Comparison of ENCODE assay signal across 23 cellular contexts in the genomic region with DNA sequence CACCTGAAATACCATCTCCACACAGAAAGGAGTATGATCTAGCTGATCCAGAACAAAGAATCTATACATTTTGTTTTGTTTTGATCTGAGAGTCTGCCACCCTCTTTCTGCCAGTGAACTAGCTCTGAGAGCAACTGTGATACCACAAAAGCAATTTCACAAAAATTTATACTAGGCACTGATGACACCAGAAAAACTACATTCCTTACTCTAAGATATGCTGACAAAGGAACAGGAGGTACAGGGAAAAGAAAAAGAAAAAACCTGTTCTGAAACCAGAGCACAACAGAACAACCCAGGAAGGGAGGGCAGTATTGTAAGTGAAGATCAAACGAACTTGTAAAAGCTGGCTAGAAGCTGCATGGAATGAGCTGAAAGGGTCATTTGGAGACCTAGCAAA.
"Had no signal": no experiment of that assay in that cellular context is flagged by ENCODE, and none has a peak within 500 bp of the region (broad histone marks: within the 10 kb centered on the region; RNA-seq: fewer than 3 reads in every experiment).

No MANE protein-coding gene starts in this region.

- H3K36me3 ChIP-seq: breast epithelium, left ventricle myocardium inferior, thoracic aorta, upper lobe of right lung had no signal

- H3K4me1 Mint-ChIP-seq: activated CD4-positive, alpha-beta T cell treated with anti-CD3 and anti-CD28 coated beads, Interleukin-2, amount 10 ng/mL, durations not matched to agents 24 days and 14 days; activated T-helper 17 cell treated with anti-CD3 and anti-CD28 coated beads, Interleukin-2, amount 50 U/mL, for 72 hours; central memory CD8-positive, alpha-beta T cell; natural killer cell had no signal

- ATAC-seq: activated CD8-positive, alpha-beta T cell treated with anti-CD3 and anti-CD28 coated beads, Interleukin-2, amount 10 ng/mL, durations not matched to agents 7 days and 5 days; activated T-helper 17 cell treated with anti-CD3 and anti-CD28 coated beads, Interleukin-2, amount 50 U/mL, for 72 hours; natural killer cell; upper lobe of right lung had no signal

- H3K27me3 ChIP-seq: sigmoid colon, upper lobe of right lung had no signal

- H3K9me3 Mint-ChIP-seq: activated CD4-positive, alpha-beta T cell treated with anti-CD3 and anti-CD28 coated beads, Interleukin-2, amount 10 ng/mL, durations not matched to agents 24 days and 14 days; activated T-helper 17 cell treated with anti-CD3 and anti-CD28 coated beads, Interleukin-2, amount 50 U/mL, for 72 hours; central memory CD8-positive, alpha-beta T cell; natural killer cell; T-helper 1 cell treated with Interleukin-12 subunit alpha and Interleukin-12 subunit beta and Interleukin-4 antibody, amounts not matched to agents 30 μg/mL and 1 μg/mL, for 36 hours had no signal

- H3K4me1 ChIP-seq: breast epithelium, left ventricle myocardium inferior, sigmoid colon, upper lobe of right lung had no signal

- H3K27me3 Mint-ChIP-seq: activated CD4-positive, alpha-beta T cell treated with anti-CD3 and anti-CD28 coated beads, Interleukin-2, amount 10 ng/mL, durations not matched to agents 24 days and 14 days; activated naive CD8-positive, alpha-beta T cell; activated T-helper 17 cell treated with anti-CD3 and anti-CD28 coated beads, Interleukin-2, amount 50 U/mL, for 72 hours; central memory CD8-positive, alpha-beta T cell had no signal

- DNase-seq: activated CD4-positive, alpha-beta T cell treated with anti-CD3 and anti-CD28 coated beads, Interleukin-2, amount 10 ng/mL, durations not matched to agents 24 days and 14 days; activated CD4-positive, CD25-positive, alpha-beta regulatory T cell; activated CD8-positive, alpha-beta T cell treated with anti-CD3 and anti-CD28 coated beads, Interleukin-2, amount 10 ng/mL, durations not matched to agents 7 days and 5 days; activated naive CD4-positive, alpha-beta T cell; activated T-cell treated with anti-CD3 and anti-CD28 coated beads, Interleukin-2, amount 50 U/mL, for 1 hour; amniotic stem cell; effector memory CD4-positive, alpha-beta T cell; foreskin melanocyte; left ventricle myocardium inferior; natural killer cell; occipital lobe; posterior cingulate gyrus; sigmoid colon; stimulated activated CD4-positive, alpha-beta T cell treated with anti-CD3 and anti-CD28 coated beads, Interleukin-4, amount 100 ng/mL, for 1 hour; stimulated activated naive CD4-positive, alpha-beta T cell treated with Interleukin-2 at 50 U/mL for 16 hours; T1000; upper lobe of right lung had no signal

- H3K27ac Mint-ChIP-seq: activated CD4-positive, alpha-beta T cell treated with anti-CD3 and anti-CD28 coated beads, Interleukin-2, amount 10 ng/mL, durations not matched to agents 24 days and 14 days; activated CD8-positive, alpha-beta T cell treated with anti-CD3 and anti-CD28 coated beads, Interleukin-2, amount 10 ng/mL, durations not matched to agents 7 days and 5 days; activated naive CD8-positive, alpha-beta T cell; activated T-helper 17 cell treated with anti-CD3 and anti-CD28 coated beads, Interleukin-2, amount 50 U/mL, for 72 hours; natural killer cell; T-helper 1 cell treated with Interleukin-12 subunit alpha and Interleukin-12 subunit beta and Interleukin-4 antibody, amounts not matched to agents 30 μg/mL and 1 μg/mL, for 36 hours had no signal

- H3K4me3 Mint-ChIP-seq: activated CD4-positive, alpha-beta T cell treated with anti-CD3 and anti-CD28 coated beads, Interleukin-2, amount 10 ng/mL, durations not matched to agents 24 days and 14 days; activated CD8-positive, alpha-beta T cell treated with anti-CD3 and anti-CD28 coated beads, Interleukin-2, amount 10 ng/mL, durations not matched to agents 7 days and 5 days; activated naive CD8-positive, alpha-beta T cell; activated T-helper 17 cell treated with anti-CD3 and anti-CD28 coated beads, Interleukin-2, amount 50 U/mL, for 72 hours; central memory CD8-positive, alpha-beta T cell; natural killer cell; T-helper 1 cell treated with Interleukin-12 subunit alpha and Interleukin-12 subunit beta and Interleukin-4 antibody, amounts not matched to agents 30 μg/mL and 1 μg/mL, for 36 hours had no signal

- H3K4me3 ChIP-seq: breast epithelium, left ventricle myocardium inferior, sigmoid colon, thoracic aorta, upper lobe of right lung had no signal

- H3K27ac ChIP-seq: left ventricle myocardium inferior, sigmoid colon, thoracic aorta, upper lobe of right lung had no signal

- H3K36me3 Mint-ChIP-seq: activated naive CD8-positive, alpha-beta T cell; natural killer cell had no signal

- H3K9me3 ChIP-seq: breast epithelium, left ventricle myocardium inferior, sigmoid colon, thoracic aorta, upper lobe of right lung had no signal
